Comparison of ENCODE assay signal across 7 cellular contexts in the genomic region with DNA sequence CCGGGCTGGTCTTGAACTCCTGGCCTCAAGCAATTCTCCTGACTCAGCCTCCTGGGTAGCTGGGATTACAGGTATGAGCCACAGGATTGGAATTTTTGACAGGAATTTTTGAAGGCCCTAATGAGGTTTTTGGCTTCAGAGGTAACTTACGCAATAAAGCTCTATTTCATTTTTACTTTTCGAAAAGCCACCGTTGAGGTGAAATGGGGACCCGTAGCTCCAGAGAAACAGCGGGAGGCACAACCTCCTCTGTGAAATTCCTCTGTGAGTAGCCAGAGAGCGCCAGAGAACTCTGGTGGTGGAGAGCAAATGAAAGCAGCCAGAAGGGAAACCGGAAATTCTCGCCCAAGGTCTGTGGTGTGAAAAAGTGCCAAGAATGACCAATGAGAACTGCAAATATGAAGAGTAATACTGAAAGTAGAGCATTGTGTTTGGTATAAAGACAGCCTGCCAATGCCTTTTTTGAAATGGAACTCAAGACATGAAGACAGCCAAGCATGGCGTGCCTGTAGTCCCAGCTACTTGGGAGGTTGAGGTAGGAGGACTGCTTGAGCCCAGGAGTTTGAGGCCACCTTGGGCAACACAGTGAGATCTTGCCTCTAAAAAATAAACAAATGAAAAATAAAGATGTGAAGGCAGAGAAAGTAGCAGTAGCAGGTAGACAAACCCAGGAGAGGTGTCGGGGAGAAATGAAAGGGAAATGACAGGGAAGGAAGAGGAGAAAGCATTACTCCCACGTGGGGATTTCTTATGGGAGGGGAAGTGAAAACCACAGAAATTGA. TPM values are rescaled to one million over a fixed set of nuclear protein-coding genes. Genes with fewer than 3 reads are reported as not detected.
DNase-seq lines count a peak whose midpoint lies in the region; ATAC-seq and TF ChIP-seq lines count a peak whose summit lies in the region.

No MANE protein-coding gene starts in this region.

- H3K9me3 ChIP-seq in WERI-Rb-1 (ENCODE audit: severe bottlenecking), result no peaks in the 10 kb centered on the region
- H3K9me3 ChIP-seq in lower lobe of right lung, result no peaks in the 10 kb centered on the region

- ATAC-seq in central memory CD8-positive, alpha-beta T cell (replicated peaks; ENCODE audit: extremely low read depth, poor library complexity, severe bottlenecking), result peak; percentile 70
- peak; percentile 89 to 90 for ATAC-seq in lower lobe of right lung

- H3K4me1 ChIP-seq in lower lobe of right lung, result no peaks in the 10 kb centered on the region

- TF ChIP-seq CTCF in GM12875 (IDR thresholded peaks at IDR 0.05; ENCODE audit: borderline replicate concordance, insufficient read depth, low read depth, low read length), result peak; percentile 70; the same call in 1 of the 2 replicates
- TF ChIP-seq CTCF in LNCAP (IDR thresholded peaks at IDR 0.05), result peak; percentile 63
- peak; percentile 70 for TF ChIP-seq CTCF in WERI-Rb-1 (IDR thresholded peaks at IDR 0.05; ENCODE audit: low read depth, low read length)
- peak; percentile 72 for TF ChIP-seq CTCF in lower lobe of right lung (IDR thresholded peaks at IDR 0.05)

- H3K4me3 Mint-ChIP-seq in central memory CD8-positive, alpha-beta T cell, result peak overlapping the region; percentile 87

- H3K36me3 ChIP-seq in H7 (replicated peaks; ENCODE audit: control insufficient read depth, insufficient read depth, low read length), result no peaks in the 10 kb centered on the region
- no peaks in the 10 kb centered on the region for H3K36me3 ChIP-seq in WERI-Rb-1
- H3K36me3 ChIP-seq in lower lobe of right lung, result no peaks in the 10 kb centered on the region

- H3K27ac ChIP-seq in WERI-Rb-1 (no peak overlapping the region), lower lobe of right lung (no peak overlapping the region)

- peaks cover 1% of the 10 kb centered on the region for H3K36me3 Mint-ChIP-seq in central memory CD8-positive, alpha-beta T cell (ENCODE audit: insufficient read depth)

- peaks cover 4% of the 10 kb centered on the region for H3K9me3 Mint-ChIP-seq in central memory CD8-positive, alpha-beta T cell

- H3K4me3 ChIP-seq in GM12875 (ENCODE audit: low read depth, low read length) (peak overlapping the region; percentile 44), H7 (ENCODE audit: insufficient read depth, low read depth, low read length) (no peak overlapping the region), WERI-Rb-1 (ENCODE audit: low read depth, low read length) (no peak overlapping the region), lower lobe of right lung (peak overlapping the region; percentile 28)

- H3K27me3 ChIP-seq in H7 (ENCODE audit: control insufficient read depth, insufficient read depth, low read length) (no peaks in the 10 kb centered on the region), WERI-Rb-1 (ENCODE audit: insufficient read depth, low read depth, severe bottlenecking) (no peaks in the 10 kb centered on the region), lower lobe of right lung (ENCODE audit: low read depth) (no peaks in the 10 kb centered on the region)

- H3K27me3 Mint-ChIP-seq in central memory CD8-positive, alpha-beta T cell, result no peaks in the 10 kb centered on the region

- H3K4me1 Mint-ChIP-seq in central memory CD8-positive, alpha-beta T cell, result peaks cover 20% of the 10 kb centered on the region

- intact Hi-C loops in lower lobe of right lung (cut with DNase I), result no loop called here

- peak overlapping the region; percentile 99 for H3K27ac Mint-ChIP-seq in central memory CD8-positive, alpha-beta T cell (ENCODE audit: low read depth)

- DNase-seq in H7 (peak; percentile 59), WERI-Rb-1 (peak; percentile 42), lower lobe of right lung (peak; percentile 62)
- DNase-seq in central memory CD8-positive, alpha-beta T cell (ENCODE audit: low spot score in 2 of 2), result peak; percentile 26 to 58
- peak; percentile 40 to 51 for DNase-seq in stimulated activated CD8-positive, alpha-beta memory T cell treated with anti-CD3 and anti-CD28 coated beads, Interleukin-7, amount 100 ng/mL, for 4 hours (ENCODE audit: low read depth in 2 of 2)

RNA-seq across cellular contexts. Expression of gene TMEM131L, which starts 33.0 kb away (rescaled TPM):
- 19.6 and 25.5 TPM in 2 replicates for total RNA-seq in H7 (2014; rRNA removed; shearing (Covaris generic))
- 21.7 TPM for total RNA-seq in lower lobe of right lung

Comparison
In these comparisons a context has a peak if more than half of its experiments do, and no peak if none do; other contexts are left out.
1. H3K4me3 ChIP-seq: peak in GM12875 (single experiment) and lower lobe of right lung (single experiment); none in H7 (single experiment) and WERI-Rb-1 (single experiment).
2. Peak in every context shown above with its lines, with median percentiles within 50 percentile points of each other: CTCF ChIP-seq and DNase-seq.